Comparison of ENCODE assay signal across 9 cellular contexts in genomic region chr22:25120093-25120561, GRCh38.
DNase-seq lines count a peak whose midpoint lies in the region; ATAC-seq and TF ChIP-seq lines count a peak whose summit lies in the region.
"Had no signal": no experiment of that assay in that cellular context is flagged by ENCODE, and none has a peak within 500 bp of the region (broad histone marks: within the 10 kb centered on the region; RNA-seq: fewer than 3 reads in every experiment).

No MANE protein-coding gene starts in this region.

- no peaks in the 10 kb centered on the region for H3F3A ChIP-seq in smooth muscle cell (ENCODE audit: low read depth)

- no peaks in the 10 kb centered on the region for H3K27me3 ChIP-seq in HUES64 (ENCODE audit: insufficient read depth, low read length)
- H3K27me3 ChIP-seq in iPS-18a (ENCODE audit: control insufficient read depth, insufficient read depth, low read length) = no peaks in the 10 kb centered on the region
- H3K27me3 ChIP-seq in smooth muscle cell (ENCODE audit: low read depth) = no peaks in the 10 kb centered on the region

- 0 out of 2 replicates have a peak, but pooled peaks cover 6% of the 10 kb centered on the region for H3K36me3 ChIP-seq in HUES64 (ENCODE audit: insufficient read depth, low read length)
- H3K36me3 ChIP-seq in iPS-18a (ENCODE audit: control insufficient read depth, low read depth, low read length) = no peaks in the 10 kb centered on the region
- H3K36me3 ChIP-seq in smooth muscle cell (ENCODE audit: low read depth) = no peaks in the 10 kb centered on the region

- no peaks in the 10 kb centered on the region for H3K79me2 ChIP-seq in smooth muscle cell (ENCODE audit: low read depth)

- no peaks in the 10 kb centered on the region for H3K9me3 ChIP-seq in HUES64 (ENCODE audit: insufficient read depth, low read depth, low read length)
- no peaks in the 10 kb centered on the region for H3K9me3 ChIP-seq in iPS-18a (ENCODE audit: control insufficient read depth, low read depth, low read length)
- no peaks in the 10 kb centered on the region for H3K9me3 ChIP-seq in smooth muscle cell (replicated peaks; ENCODE audit: low read depth)

- H3K4me2 ChIP-seq in smooth muscle cell = no peak overlapping the region

- no peak overlapping the region for H2AFZ ChIP-seq in smooth muscle cell (ENCODE audit: low read depth)

- no peak overlapping the region for H3K9ac ChIP-seq in HUES64 (ENCODE audit: low read depth, low read length)
- peak overlapping the region; percentile 12 for H3K9ac ChIP-seq in iPS-18a (ENCODE audit: low read length)
- peak overlapping the region; percentile 28 for H3K9ac ChIP-seq in smooth muscle cell (ENCODE audit: low read depth)

- TF ChIP-seq CTCF in smooth muscle cell (IDR thresholded peaks at IDR 0.05; ENCODE audit: borderline replicate concordance, insufficient read depth, poor library complexity, severe bottlenecking) = no peak

- WGBS in HUES64 = 62% methylated on average over 3 of the region's 3 CpGs
- 73% methylated on average over 3 of the region's 3 CpGs for whole genome bisulfite sequencing in smooth muscle cell (ENCODE audit: low lambda C conversion rate)

- H4K20me1 ChIP-seq in smooth muscle cell (ENCODE audit: low read depth) = no peaks in the 10 kb centered on the region

- H3K4me1 ChIP-seq in HUES64 (ENCODE audit: insufficient read depth, low read length) = peaks cover 16% of the 10 kb centered on the region
- peaks cover 17% of the 10 kb centered on the region for H3K4me1 ChIP-seq in iPS-18a (ENCODE audit: control insufficient read depth, low read depth, low read length)
- peaks cover 17% of the 10 kb centered on the region for H3K4me1 ChIP-seq in smooth muscle cell (ENCODE audit: low read depth)

- H3K27ac ChIP-seq in HUES64 (ENCODE audit: low read depth, low read length) (peak overlapping the region; percentile 58), iPS-18a (ENCODE audit: low read length) (no peak overlapping the region), smooth muscle cell (ENCODE audit: low read depth) (peak overlapping the region; percentile 61)

- H3K4me3 ChIP-seq in HUES64 (ENCODE audit: low read length) (no peak overlapping the region), iPS-18a (ENCODE audit: low read length) (no peak overlapping the region), smooth muscle cell (no peak overlapping the region)

- in situ Hi-C loops in SK-MEL-5 (cut with HindIII; ENCODE audit: low pct_unique_long_range_greater_than_20kb, low sequenced_read_pairs) = no loop called here

- DNase-seq in SK-MEL-5 (ENCODE audit: low read depth, low spot score) (peak; percentile 63), smooth muscle cell (lab: John Stamatoyannopoulos, UW; ENCODE audit: unreplicated experiment) (no peak), DMS79 (lab: John Stamatoyannopoulos, UW) (no peak), T-helper 1 cell (no peak)

- ATAC-seq in GM18517 (IDR thresholded peaks at IDR 0.05; ENCODE audit: unreplicated experiment) = no peak
- ATAC-seq in GM18861 (IDR thresholded peaks at IDR 0.05; ENCODE audit: unreplicated experiment) = no peak
- ATAC-seq: activated T-helper 17 cell treated with anti-CD3 and anti-CD28 coated beads, Interleukin-2, amount 50 U/mL, for 72 hours had no signal
